Comparison of ENCODE assay signal across 8 cellular contexts in genomic region chr7:151251926-151252835, GRCh38. TPM values are rescaled to one million over a fixed set of nuclear protein-coding genes. Genes with fewer than 3 reads are reported as not detected.
A peak's percentile ranks its signal among the peaks of the same experiment; 100 is the strongest.
DNase-seq lines count a peak whose midpoint lies in the region; ATAC-seq and TF ChIP-seq lines count a peak whose summit lies in the region.

No MANE protein-coding gene starts in this region.

- TF ChIP-seq CTCF in ovary (IDR thresholded peaks at IDR 0.05): no peak

- H3K27ac ChIP-seq in HUES6 (ENCODE audit: low read depth, low read length) (no peak overlapping the region; the same call in 1 of the 2 replicates), ovary (peak overlapping the region; percentile 83 to 99)

- H3K4me1 ChIP-seq in HUES6 (ENCODE audit: control insufficient read depth, insufficient read depth, low read length) (peaks cover 40% of the 10 kb centered on the region), adipocyte (ENCODE audit: control insufficient read depth, insufficient read depth, low read length) (peaks cover 45% of the 10 kb centered on the region), ovary (ENCODE audit: insufficient read depth) (peaks cover 23% of the 10 kb centered on the region)

- TF ChIP-seq POLR2A in ovary (IDR thresholded peaks at IDR 0.05): peak; percentile 37

- no peaks in the 10 kb centered on the region for H3K36me3 ChIP-seq in HUES6 (ENCODE audit: control insufficient read depth, insufficient read depth, low read length)
- H3K36me3 ChIP-seq in adipocyte (ENCODE audit: control insufficient read depth, insufficient read depth, low read length, severe bottlenecking): no peaks in the 10 kb centered on the region
- H3K36me3 ChIP-seq in ovary: no peaks in the 10 kb centered on the region

- H3K4me3 ChIP-seq in HUES6 (ENCODE audit: low read depth, low read length) (peak overlapping the region; percentile 85), adipocyte (ENCODE audit: low read length) (peak overlapping the region; percentile 85), ovary (peak overlapping the region; percentile 72)

- H3K9ac ChIP-seq in HUES6 (ENCODE audit: low read length): peak overlapping the region; percentile 77
- peak overlapping the region; percentile 95 for H3K9ac ChIP-seq in adipocyte (ENCODE audit: low read length)

- TF ChIP-seq EP300 in ovary (IDR thresholded peaks at IDR 0.05): no peak

- peak; percentile 93 for DNase-seq in AG08396 (ENCODE audit: low spot score)
- peak; percentile 90 for DNase-seq in adipocyte (ENCODE audit: low read depth)
- DNase-seq in left cardiac atrium: peak; percentile 79
- DNase-seq in ovary: peak; percentile 82 to 88 (median 86)
- DNase-seq in MV-4-11 (lab: John Stamatoyannopoulos, UW): no peak

- H3K27me3 ChIP-seq in HUES6 (ENCODE audit: control insufficient read depth, insufficient read depth, low read length) (peaks cover 82% of the 10 kb centered on the region), adipocyte (replicated peaks; ENCODE audit: control insufficient read depth, insufficient read depth, low read length) (peaks cover 12% of the 10 kb centered on the region), ovary (no peaks in the 10 kb centered on the region)

- H3K9me3 ChIP-seq in HUES6 (ENCODE audit: control insufficient read depth, insufficient read depth, low read depth, low read length) (no peaks in the 10 kb centered on the region), adipocyte (ENCODE audit: control insufficient read depth, low read length) (no peaks in the 10 kb centered on the region), ovary (no peaks in the 10 kb centered on the region)

- ATAC-seq in left cardiac atrium: peak; percentile 31 to 55
- no peak for ATAC-seq in HG03571 (IDR thresholded peaks at IDR 0.05; ENCODE audit: unreplicated experiment)
- ATAC-seq in HG03196 (IDR thresholded peaks at IDR 0.05; ENCODE audit: unreplicated experiment): no peak

- intact Hi-C loops in left cardiac atrium (cut with DNase I) (no loop called here), ovary (cut with DNase I) (loop anchor here in 1 of 4 donors (5.0 kb wide), 1 partner anchor 50 kb away; no protein-coding TSS in a partner anchor)

- WGBS in ovary, 3 donors: 1 to 11% (median 3%) methylated on average over 31 to 52 of the region's 52 CpGs

RNA-seq across cellular contexts. Expression of gene SMARCD3, which starts 3.7 kb away (rescaled TPM):
- total RNA-seq in left cardiac atrium (100 to 1,000 TPM in 1 of 2 donors, 10 to 100 TPM in 1; 95.5 to 107 TPM), ovary (100 to 1,000 TPM in 4 of 7 donors, 10 to 100 TPM in 3; 30.2 to 203 (median 101) TPM)
- 10 to 100 TPM; 43.5 to 56.1 TPM for polyA plus RNA-seq in ovary

RNA-seq across cellular contexts. Expression of gene CHPF2, which starts 19.9 kb away (rescaled TPM):
- total RNA-seq in left cardiac atrium: 10 to 100 TPM; 15.0 to 34.5 TPM
- 10 to 100 TPM; 19.3 to 36.2 (median 28.5) TPM for total RNA-seq in ovary
- polyA plus RNA-seq in ovary: 10 to 100 TPM in 1 of 2 donors, 1 to 10 TPM in 1; 8.4 to 18.8 TPM

RNA-seq across cellular contexts. Expression of gene ABCF2, which starts 25.2 kb away (rescaled TPM):
- 10 to 100 TPM; 21.4 to 33.6 TPM for total RNA-seq in left cardiac atrium
- 10 to 100 TPM; 20.5 to 40.3 (median 31.0) TPM for total RNA-seq in ovary
- polyA plus RNA-seq in ovary: 10 to 100 TPM; 13.6 to 19.9 TPM

RNA-seq across cellular contexts. Expression of gene H2BK1, which starts 41.9 kb away (rescaled TPM):
- total RNA-seq in left cardiac atrium (not detected), ovary (1 to 10 TPM in 3 of 7 donors, not detected in 4; 1.0 to 1.3 (median 1.1) TPM)
- polyA plus RNA-seq in ovary: under 1 TPM in 1 of 2 donors, not detected in 1; 0.36 TPM

Comparison
In these comparisons a context has a peak if more than half of its experiments do, and no peak if none do; other contexts are left out.
1. ATAC-seq: peak in left cardiac atrium (2 of 2); none in HG03571 (single experiment) and HG03196 (single experiment).
2. Peak in every context shown above with its lines, with median percentiles within 50 percentile points of each other: H3K4me3 ChIP-seq.